12 cellular contexts compared by ENCODE assay signal in genomic region chr1:181086926-181087325, GRCh38. TPM values are rescaled to one million over a fixed set of nuclear protein-coding genes. Genes with fewer than 3 reads are reported as not detected.
DNase-seq lines count a peak whose midpoint lies in the region; ATAC-seq and TF ChIP-seq lines count a peak whose summit lies in the region.
"Had no signal": no experiment of that assay in that cellular context is flagged by ENCODE, and none has a peak within 500 bp of the region (broad histone marks: within the 10 kb centered on the region; RNA-seq: fewer than 3 reads in every experiment).

No MANE protein-coding gene starts in this region.

- no peaks in the 10 kb centered on the region for H3K27me3 ChIP-seq in ACC112 (ENCODE audit: insufficient read depth, low read length)
- H3K27me3 ChIP-seq in GM23248 (replicated peaks; ENCODE audit: insufficient read depth): no peaks in the 10 kb centered on the region
- no peaks in the 10 kb centered on the region for H3K27me3 ChIP-seq in foreskin keratinocyte

- H3K9me2 ChIP-seq in GM23248 (ENCODE audit: insufficient read depth): no peaks in the 10 kb centered on the region

- in situ Hi-C loops in GM23248 (cut with MboI): no loop called here

- H3K9me3 ChIP-seq in GM23248 (ENCODE audit: low read depth): no peaks in the 10 kb centered on the region

- H3K36me3 ChIP-seq in ACC112 (ENCODE audit: insufficient read depth, low read length): peaks cover 23% of the 10 kb centered on the region
- peaks cover 22% of the 10 kb centered on the region; the same call in 1 of the 2 replicates for H3K36me3 ChIP-seq in GM23248 (ENCODE audit: low read depth)

- no peak for TF ChIP-seq CTCF in foreskin keratinocyte (conservative IDR thresholded peaks at IDR 0.05)

- WGBS in GM23248 (ENCODE audit: low coverage in 1 of 2, low lambda C conversion rate in 2 of 2, missing lambda C conversion rate in 2 of 2), 2 experiments: 0 to 1% methylated on average over 5 of the region's 5 CpGs

- H3F3A ChIP-seq in GM23248 (ENCODE audit: insufficient read depth): peaks cover 36% of the 10 kb centered on the region

- DNase-seq in GM23248 (peak; percentile 90), foreskin keratinocyte (peak; percentile 68 to 82), mucosa of gallbladder (ENCODE audit: low spot score) (no peak)
- no peak for DNase-seq in stimulated activated CD4-positive, alpha-beta T cell treated with anti-CD3 and anti-CD28 coated beads, Interleukin-12 subunit alpha, Interleukin-12 subunit beta, amount 100 ng/mL, for 4 hours
- DNase-seq: activated naive CD4-positive, alpha-beta T cell; CD4-positive, alpha-beta memory T cell; occipital lobe; WERI-Rb-1 had no signal

- H3K79me2 ChIP-seq in ACC112 (ENCODE audit: control insufficient read depth, insufficient read depth, low read length, unreplicated experiment): peaks cover 43% of the 10 kb centered on the region
- H3K79me2 ChIP-seq in GM23248 (ENCODE audit: insufficient read depth): peaks cover 32% of the 10 kb centered on the region

- H3K4me1 ChIP-seq in ACC112 (ENCODE audit: control insufficient read depth, insufficient read depth, low read length, unreplicated experiment): peaks cover 23% of the 10 kb centered on the region
- peaks cover 21% of the 10 kb centered on the region for H3K4me1 ChIP-seq in GM23248 (ENCODE audit: insufficient read depth)
- H3K4me1 ChIP-seq in foreskin keratinocyte: peaks cover 18% of the 10 kb centered on the region

- H3K9ac ChIP-seq in GM23248: peak overlapping the region; percentile 37; the same call in 1 of the 2 replicates

- peak overlapping the region; percentile 15 for H2AFZ ChIP-seq in ACC112 (ENCODE audit: low read length, unreplicated experiment)
- H2AFZ ChIP-seq in GM23248: no peak overlapping the region

- peak overlapping the region; percentile 81 for H3K27ac ChIP-seq in ACC112 (ENCODE audit: low read depth, low read length)
- peak overlapping the region; percentile 75 for H3K27ac ChIP-seq in GM23248
- peak overlapping the region; percentile 31 for H3K27ac ChIP-seq in foreskin keratinocyte
- H3K27ac ChIP-seq: WERI-Rb-1 had no signal

- H3K4me2 ChIP-seq in GM23248 (ENCODE audit: unreplicated experiment): peak overlapping the region; percentile 80

- peak overlapping the region; percentile 98; the same call in 1 of the 2 replicates for H3K4me3 ChIP-seq in ACC112 (ENCODE audit: low read depth, low read length)
- H3K4me3 ChIP-seq in GM23248: peak overlapping the region; percentile 100; the same call in 1 of the 2 replicates

- ATAC-seq in SK-N-SH treated with all-trans-retinoic acid at 6 μM for 48 hours: peak; percentile 9; the same call in 2 of the 3 replicates
- peak; percentile 35 for ATAC-seq in foreskin keratinocyte
- ATAC-seq in GM21390 (IDR thresholded peaks at IDR 0.05; ENCODE audit: unreplicated experiment): no peak
- ATAC-seq in HG03520 (IDR thresholded peaks at IDR 0.05; ENCODE audit: unreplicated experiment): no peak

- no peaks in the 10 kb centered on the region for H4K20me1 ChIP-seq in GM23248 (ENCODE audit: insufficient read depth)

TF ChIP-seq in SK-N-SH treated with all-trans-retinoic acid at 6 μM for 48 hours, 23 proteins besides CTCF, POLR2A, EP300 and RAD21:
- TF ChIP-seq BACH2 (CRISPR knock-in tag; IDR thresholded peaks at IDR 0.05; ENCODE audit: borderline replicate concordance) (no peak), CSDC2 (CRISPR knock-in tag; IDR thresholded peaks at IDR 0.05) (no peak), ZFP3 (CRISPR knock-in tag; IDR thresholded peaks at IDR 0.05) (no peak), ISL1 (CRISPR knock-in tag; IDR thresholded peaks at IDR 0.05) (no peak), ZFP30 (CRISPR knock-in tag; IDR thresholded peaks at IDR 0.05) (no peak), ZNF8 (CRISPR knock-in tag; IDR thresholded peaks at IDR 0.05) (no peak), SNAI2 (CRISPR knock-in tag; IDR thresholded peaks at IDR 0.05) (no peak), POU6F1 (CRISPR knock-in tag; IDR thresholded peaks at IDR 0.05; ENCODE audit: borderline replicate concordance, low read depth) (no peak), ZC3H10 (CRISPR knock-in tag; IDR thresholded peaks at IDR 0.05) (no peak), ZNF565 (CRISPR knock-in tag; conservative IDR thresholded peaks at IDR 0.05; ENCODE audit: low read depth) (no peak), TOX (CRISPR knock-in tag; IDR thresholded peaks at IDR 0.05; ENCODE audit: borderline replicate concordance) (no peak)
- TF ChIP-seq, protein P1, sequence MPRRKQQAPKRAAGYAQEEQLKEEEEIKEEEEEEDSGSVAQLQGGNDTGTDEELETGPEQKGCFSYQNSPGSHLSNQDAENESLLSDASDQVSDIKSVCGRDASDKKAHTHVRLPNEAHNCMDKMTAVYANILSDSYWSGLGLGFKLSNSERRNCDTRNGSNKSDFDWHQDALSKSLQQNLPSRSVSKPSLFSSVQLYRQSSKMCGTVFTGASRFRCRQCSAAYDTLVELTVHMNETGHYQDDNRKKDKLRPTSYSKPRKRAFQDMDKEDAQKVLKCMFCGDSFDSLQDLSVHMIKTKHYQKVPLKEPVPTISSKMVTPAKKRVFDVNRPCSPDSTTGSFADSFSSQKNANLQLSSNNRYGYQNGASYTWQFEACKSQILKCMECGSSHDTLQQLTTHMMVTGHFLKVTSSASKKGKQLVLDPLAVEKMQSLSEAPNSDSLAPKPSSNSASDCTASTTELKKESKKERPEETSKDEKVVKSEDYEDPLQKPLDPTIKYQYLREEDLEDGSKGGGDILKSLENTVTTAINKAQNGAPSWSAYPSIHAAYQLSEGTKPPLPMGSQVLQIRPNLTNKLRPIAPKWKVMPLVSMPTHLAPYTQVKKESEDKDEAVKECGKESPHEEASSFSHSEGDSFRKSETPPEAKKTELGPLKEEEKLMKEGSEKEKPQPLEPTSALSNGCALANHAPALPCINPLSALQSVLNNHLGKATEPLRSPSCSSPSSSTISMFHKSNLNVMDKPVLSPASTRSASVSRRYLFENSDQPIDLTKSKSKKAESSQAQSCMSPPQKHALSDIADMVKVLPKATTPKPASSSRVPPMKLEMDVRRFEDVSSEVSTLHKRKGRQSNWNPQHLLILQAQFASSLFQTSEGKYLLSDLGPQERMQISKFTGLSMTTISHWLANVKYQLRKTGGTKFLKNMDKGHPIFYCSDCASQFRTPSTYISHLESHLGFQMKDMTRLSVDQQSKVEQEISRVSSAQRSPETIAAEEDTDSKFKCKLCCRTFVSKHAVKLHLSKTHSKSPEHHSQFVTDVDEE (CRISPR knock-in tag; IDR thresholded peaks at IDR 0.05): no peak
- TF ChIP-seq, protein P2, sequence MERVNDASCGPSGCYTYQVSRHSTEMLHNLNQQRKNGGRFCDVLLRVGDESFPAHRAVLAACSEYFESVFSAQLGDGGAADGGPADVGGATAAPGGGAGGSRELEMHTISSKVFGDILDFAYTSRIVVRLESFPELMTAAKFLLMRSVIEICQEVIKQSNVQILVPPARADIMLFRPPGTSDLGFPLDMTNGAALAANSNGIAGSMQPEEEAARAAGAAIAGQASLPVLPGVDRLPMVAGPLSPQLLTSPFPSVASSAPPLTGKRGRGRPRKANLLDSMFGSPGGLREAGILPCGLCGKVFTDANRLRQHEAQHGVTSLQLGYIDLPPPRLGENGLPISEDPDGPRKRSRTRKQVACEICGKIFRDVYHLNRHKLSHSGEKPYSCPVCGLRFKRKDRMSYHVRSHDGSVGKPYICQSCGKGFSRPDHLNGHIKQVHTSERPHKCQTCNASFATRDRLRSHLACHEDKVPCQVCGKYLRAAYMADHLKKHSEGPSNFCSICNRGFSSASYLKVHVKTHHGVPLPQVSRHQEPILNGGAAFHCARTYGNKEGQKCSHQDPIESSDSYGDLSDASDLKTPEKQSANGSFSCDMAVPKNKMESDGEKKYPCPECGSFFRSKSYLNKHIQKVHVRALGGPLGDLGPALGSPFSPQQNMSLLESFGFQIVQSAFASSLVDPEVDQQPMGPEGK (CRISPR knock-in tag; IDR thresholded peaks at IDR 0.05; ENCODE audit: borderline replicate concordance): no peak
- TF ChIP-seq, protein P3, sequence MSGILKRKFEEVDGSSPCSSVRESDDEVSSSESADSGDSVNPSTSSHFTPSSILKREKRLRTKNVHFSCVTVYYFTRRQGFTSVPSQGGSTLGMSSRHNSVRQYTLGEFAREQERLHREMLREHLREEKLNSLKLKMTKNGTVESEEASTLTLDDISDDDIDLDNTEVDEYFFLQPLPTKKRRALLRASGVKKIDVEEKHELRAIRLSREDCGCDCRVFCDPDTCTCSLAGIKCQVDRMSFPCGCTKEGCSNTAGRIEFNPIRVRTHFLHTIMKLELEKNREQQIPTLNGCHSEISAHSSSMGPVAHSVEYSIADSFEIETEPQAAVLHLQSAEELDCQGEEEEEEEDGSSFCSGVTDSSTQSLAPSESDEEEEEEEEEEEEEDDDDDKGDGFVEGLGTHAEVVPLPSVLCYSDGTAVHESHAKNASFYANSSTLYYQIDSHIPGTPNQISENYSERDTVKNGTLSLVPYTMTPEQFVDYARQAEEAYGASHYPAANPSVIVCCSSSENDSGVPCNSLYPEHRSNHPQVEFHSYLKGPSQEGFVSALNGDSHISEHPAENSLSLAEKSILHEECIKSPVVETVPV (CRISPR knock-in tag; IDR thresholded peaks at IDR 0.05): no peak
TF ChIP-seq in SK-N-SH treated with all-trans-retinoic acid at 6 μM for 48 hours: peak in this region for 0.

RNA-seq across cellular contexts. Expression of gene IER5, which starts 1.6 kb away (rescaled TPM):
- total RNA-seq in GM23248 (2014; rRNA removed; shearing (Covaris generic)): 33.6 and 38.5 TPM in 2 replicates
- 8.1 and 10.8 TPM in 2 replicates for polyA plus RNA-seq in GM23248 (2016; fragmentation: Nextera tagmentation; extraction: Ambion mirVana)
- 39.4 and 46.5 TPM in 2 replicates for total RNA-seq in foreskin keratinocyte
- polyA plus RNA-seq in foreskin keratinocyte: 36.5 and 39.7 TPM in 2 replicates
- total RNA-seq in mucosa of gallbladder: 13.9 TPM

RNA-seq across cellular contexts. Expression of gene MR1, which starts 53.1 kb away (rescaled TPM):
- 25.2 and 28.6 TPM in 2 replicates for total RNA-seq in GM23248 (2014; rRNA removed; shearing (Covaris generic))
- 25.4 and 26.2 TPM in 2 replicates for polyA plus RNA-seq in GM23248 (2016; fragmentation: Nextera tagmentation; extraction: Ambion mirVana)
- 14.9 and 18.9 TPM in 2 replicates for total RNA-seq in foreskin keratinocyte
- 9.5 and 9.7 TPM in 2 replicates for polyA plus RNA-seq in foreskin keratinocyte
- 26.9 TPM for total RNA-seq in mucosa of gallbladder

Comparison
In these comparisons a context has a peak if more than half of its experiments do, and no peak if none do; other contexts are left out.
1. H3K27ac ChIP-seq: peak in every context shown above with its lines; median percentile 81 in ACC112; 75 in GM23248; 31 in foreskin keratinocyte.
2. DNase-seq: peak in GM23248 (single experiment) and foreskin keratinocyte (2 of 2); none in mucosa of gallbladder (single experiment) and stimulated activated CD4-positive, alpha-beta T cell treated with anti-CD3 and anti-CD28 coated beads, Interleukin-12 subunit alpha, Interleukin-12 subunit beta, amount 100 ng/mL, for 4 hours (single experiment).
3. ATAC-seq: peak in SK-N-SH treated with all-trans-retinoic acid at 6 μM for 48 hours (single experiment) and foreskin keratinocyte (single experiment); none in GM21390 (single experiment) and HG03520 (single experiment).